25 cellular contexts compared by ENCODE assay signal in the genomic region with DNA sequence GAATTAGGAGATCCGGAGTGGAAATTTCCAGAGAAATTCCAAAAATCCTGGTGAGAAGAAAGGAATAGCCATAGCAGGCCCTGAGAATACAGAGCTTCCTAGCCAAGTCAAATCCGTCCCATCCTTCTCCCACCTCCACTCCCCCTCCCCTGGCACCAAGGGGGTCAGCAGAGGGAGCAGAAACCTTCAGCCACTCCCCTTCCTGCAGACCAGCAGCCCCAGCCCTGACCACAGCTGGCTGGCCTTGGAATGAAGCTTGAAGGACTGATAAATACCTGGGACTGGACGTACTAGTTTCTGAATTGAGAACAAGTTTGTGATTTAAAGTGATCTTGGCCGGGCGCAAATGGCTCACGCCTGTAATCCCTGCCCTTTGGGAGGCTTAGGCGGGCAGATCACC. TPM values are rescaled to one million over a fixed set of nuclear protein-coding genes. Genes with fewer than 3 reads are reported as not detected.
"Had no signal": no experiment of that assay in that cellular context is flagged by ENCODE, and none has a peak within 500 bp of the region (broad histone marks: within the 10 kb centered on the region; RNA-seq: fewer than 3 reads in every experiment).

No MANE protein-coding gene starts in this region.

- H3K4me3 ChIP-seq: breast epithelium, colonic mucosa, pancreas, psoas muscle, right atrium auricular region, tibial artery had no signal

- H3K36me3 ChIP-seq: breast epithelium, colonic mucosa, pancreas, right atrium auricular region, tibial artery had no signal

- H3K27ac ChIP-seq: breast epithelium, colonic mucosa, pancreas, psoas muscle, right atrium auricular region, tibial artery had no signal

- H3K9me3 Mint-ChIP-seq: activated naive CD8-positive, alpha-beta T cell treated with anti-CD3 and anti-CD28 coated beads for 36 hours; activated T-cell treated with anti-CD3 and anti-CD28 coated beads, Interleukin-2, amount 50 U/mL, for 4 hours; activated T-helper 2 cell treated with anti-CD3 and anti-CD28 coated beads, Interferon-gamma antibody, Interleukin-2, Interleukin-4, amounts not matched to agents 10 μg/mL and 5 μg/mL and 100 μg/mL, durations not matched to agents 14 hours and 24 hours and 36 hours; nephron; T-helper 2 cell treated with Interferon-gamma antibody and Interleukin-4, amounts not matched to agents 5 μg/mL and 100 μg/mL, for 36 hours had no signal

- H3K4me1 ChIP-seq: breast epithelium, colonic mucosa, pancreas, psoas muscle had no signal

- H3K9me3 ChIP-seq: breast epithelium, colonic mucosa, pancreas, psoas muscle, tibial artery had no signal

- H3K27me3 ChIP-seq: breast epithelium, colonic mucosa had no signal

- H3K4me3 Mint-ChIP-seq: activated CD4-positive, alpha-beta T cell treated with anti-CD3 and anti-CD28 coated beads for 36 hours; activated naive CD8-positive, alpha-beta T cell treated with anti-CD3 and anti-CD28 coated beads for 36 hours; activated T-cell treated with anti-CD3 and anti-CD28 coated beads, Interleukin-2, amount 50 U/mL, for 4 hours; nephron; T-helper 2 cell treated with Interferon-gamma antibody and Interleukin-4, amounts not matched to agents 5 μg/mL and 100 μg/mL, for 36 hours had no signal

- H3K27ac Mint-ChIP-seq: activated CD4-positive, alpha-beta T cell treated with anti-CD3 and anti-CD28 coated beads for 36 hours; activated naive CD8-positive, alpha-beta T cell treated with anti-CD3 and anti-CD28 coated beads for 36 hours; activated T-helper 2 cell treated with anti-CD3 and anti-CD28 coated beads, Interferon-gamma antibody, Interleukin-2, Interleukin-4, amounts not matched to agents 10 μg/mL and 5 μg/mL and 100 μg/mL, durations not matched to agents 14 hours and 24 hours and 36 hours; nephron; T-helper 2 cell treated with Interferon-gamma antibody and Interleukin-4, amounts not matched to agents 5 μg/mL and 100 μg/mL, for 36 hours had no signal

- ATAC-seq: activated CD4-positive, alpha-beta T cell treated with anti-CD3 and anti-CD28 coated beads for 36 hours; activated T-cell treated with anti-CD3 and anti-CD28 coated beads, Interleukin-2, amount 50 U/mL, for 4 hours; pancreas; psoas muscle; stimulated activated naive CD8-positive, alpha-beta T cell treated with anti-CD3 and anti-CD28 coated beads, Interleukin-15, Interleukin-2, amounts not matched to agents 100 U/mL and 50 U/mL, for 24 hours had no signal

- H3K27me3 Mint-ChIP-seq: activated CD4-positive, alpha-beta T cell treated with anti-CD3 and anti-CD28 coated beads for 36 hours; activated naive CD8-positive, alpha-beta T cell treated with anti-CD3 and anti-CD28 coated beads for 36 hours had no signal

- DNase-seq: activated CD4-positive, alpha-beta T cell treated with anti-CD3 and anti-CD28 coated beads for 36 hours; activated CD4-positive, alpha-beta T cell treated with anti-CD3 and anti-CD28 coated beads, Interleukin-2, amount 50 U/mL, for 4 hours; activated CD8-positive, alpha-beta memory T cell treated with anti-CD3 and anti-CD28 coated beads for 24 hours; activated CD8-positive, alpha-beta memory T cell treated with anti-CD3 and anti-CD28 coated beads, Interleukin-2, amount 50 U/mL, for 4 hours; activated naive CD4-positive, alpha-beta T cell treated with Interleukin-2 at 50 U/mL for 16 hours; activated naive CD8-positive, alpha-beta T cell treated with anti-CD3 and anti-CD28 coated beads for 36 hours; activated T-cell treated with anti-CD3 and anti-CD28 coated beads, Interleukin-2, amount 50 U/mL, for 4 hours; colonic mucosa; pancreas; psoas muscle; stimulated activated CD4-positive, alpha-beta T cell treated with anti-CD3 and anti-CD28 coated beads, Interleukin-12 subunit alpha, Interleukin-12 subunit beta, amount 100 ng/mL, for 4 hours; stimulated activated CD4-positive, alpha-beta T cell treated with anti-CD3 and anti-CD28 coated beads, Interleukin-4, amount 100 ng/mL, for 4 hours; stimulated activated naive CD8-positive, alpha-beta T cell treated with anti-CD3 and anti-CD28 coated beads, Interleukin-15, Interleukin-2, amounts not matched to agents 100 U/mL and 50 U/mL, for 24 hours; substantia nigra; tibial artery had no signal

RNA-seq across cellular contexts. Expression of gene RIPPLY3, which starts 13.8 kb away (rescaled TPM):
- total RNA-seq: activated T-cell treated with anti-CD3 and anti-CD28 coated beads, Interleukin-2, amount 50 U/mL, for 4 hours; activated T-helper 2 cell treated with anti-CD3 and anti-CD28 coated beads, Interferon-gamma antibody, Interleukin-2, Interleukin-4, amounts not matched to agents 10 μg/mL and 5 μg/mL and 100 μg/mL, durations not matched to agents 14 hours and 24 hours and 36 hours; astrocyte; mononuclear cell; myocyte; psoas muscle; right atrium auricular region; skeletal muscle tissue; urinary bladder had no signal
- polyA plus RNA-seq: psoas muscle had no signal
